ENCODE assay signal across 4 cellular contexts in the genomic region with DNA sequence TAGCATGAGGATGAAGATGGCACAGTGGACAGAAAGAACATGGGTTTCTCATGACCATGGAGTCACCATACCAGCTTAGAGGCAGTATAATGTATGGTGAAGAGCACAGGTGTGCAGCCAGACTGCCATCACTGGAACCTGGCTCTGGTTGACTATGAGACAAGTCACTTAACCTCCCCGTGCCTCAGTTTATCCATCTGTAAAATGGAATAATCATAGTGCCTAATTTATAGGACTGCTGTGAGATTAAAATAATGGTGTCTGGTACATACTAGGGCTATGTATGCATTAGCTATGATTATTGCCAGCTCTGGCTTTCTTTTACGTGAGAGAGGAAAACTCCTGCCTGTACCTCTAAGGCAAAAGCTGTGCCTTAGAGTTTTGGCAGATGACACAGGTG.
"Had no signal": no experiment of that assay in that cellular context is flagged by ENCODE, and none has a peak within 500 bp of the region (broad histone marks: within the 10 kb centered on the region; RNA-seq: fewer than 3 reads in every experiment).

No MANE protein-coding gene starts in this region.

- H3K27ac ChIP-seq: HL-60, KMS-11 had no signal

- DNase-seq: KBM-7, KG1 had no signal

- H3K4me2 ChIP-seq: KMS-11 had no signal

- H3K9ac ChIP-seq: KMS-11 had no signal
